ENCODE assay signal across 8 cellular contexts in genomic region chr9:137086531-137087408, GRCh38. TPM values are rescaled to one million over a fixed set of nuclear protein-coding genes. Genes with fewer than 3 reads are reported as not detected.
A peak's percentile ranks its signal among the peaks of the same experiment; 100 is the strongest.
DNase-seq lines count a peak whose midpoint lies in the region; ATAC-seq and TF ChIP-seq lines count a peak whose summit lies in the region.

Gene MAN1B1, plus strand, starts transcription at chr9:137086985. Its CDS starts 15 bp downstream, at chr9:137087000.

- no peak for TF ChIP-seq CTCF in HFFc6 (IDR thresholded peaks at IDR 0.05)
- TF ChIP-seq CTCF in NB4 (IDR thresholded peaks at IDR 0.05; ENCODE audit: low read depth, low read length): no peak
- peak in 2 of 4 experiments; percentile 11 to 27 for TF ChIP-seq CTCF in gastroesophageal sphincter (IDR thresholded peaks at IDR 0.05)
- peak; percentile 53 for TF ChIP-seq CTCF in neutrophil (IDR thresholded peaks at IDR 0.05)

- H3K27ac ChIP-seq in SK-N-MC: peak within 1 kb of the TSS; percentile 85
- H3K27ac ChIP-seq in gastroesophageal sphincter: peak within 1 kb of the TSS; percentile 92 to 99 (median 96)
- H3K27ac ChIP-seq in neutrophil: peak within 1 kb of the TSS; percentile 94
- peak within 1 kb of the TSS; percentile 86 for H3K27ac ChIP-seq in substantia nigra (ENCODE audit: low read depth, low read length, poor library complexity, severe bottlenecking)

- CTCF ChIA-PET in activated naive CD4-positive, alpha-beta T cell treated with anti-CD3 and anti-CD28 coated beads, Interleukin-2, amount 10 ng/mL, durations not matched to agents 7 days and 5 days (lab: Charles Lee): interaction anchor here (0.7 to 3.1 kb wide), 10 partner anchors 9 to 57 kb away, joined by 3 to 11 read pairs (median 4); partner anchors contain the start of genes NPDC1, SAPCD2 and UAP1L1

- H3K36me3 Mint-ChIP-seq in HFFc6 (ENCODE audit: low read depth): peaks cover 4% of the 10 kb centered on the region; the same call in 1 of the 2 replicates
- H3K36me3 Mint-ChIP-seq in activated naive CD4-positive, alpha-beta T cell treated with anti-CD3 and anti-CD28 coated beads, Interleukin-2, amount 10 ng/mL, durations not matched to agents 7 days and 5 days: peaks cover 35% of the 10 kb centered on the region

- ATAC-seq in gastroesophageal sphincter: peak; percentile 95

- H3K4me1 ChIP-seq in gastroesophageal sphincter (peaks cover 0 to 66% (median 14%) of the 10 kb centered on the region in 3 donors), neutrophil (ENCODE audit: control insufficient read depth in 1 of 2, insufficient read depth in 1 of 2, low read depth in 1 of 2, low read length in 1 of 2) (peaks cover 25 to 27% of the 10 kb centered on the region in 2 experiments)

- no CpG with 5 or more reads among the region's 101 CpGs for WGBS in gastroesophageal sphincter (ENCODE audit: low coverage in 1 of 2), 2 donors

- peaks cover 9% of the 10 kb centered on the region for H3K36me3 ChIP-seq in SK-N-MC (ENCODE audit: insufficient read depth, low read length)
- peaks cover 0 to 48% of the 10 kb centered on the region in 2 donors for H3K36me3 ChIP-seq in gastroesophageal sphincter
- H3K36me3 ChIP-seq in neutrophil: peaks cover 15% of the 10 kb centered on the region

- peak within 1 kb of the TSS; percentile 94 for H3K4me3 Mint-ChIP-seq in HFFc6
- peak within 1 kb of the TSS; percentile 92 for H3K4me3 Mint-ChIP-seq in activated naive CD4-positive, alpha-beta T cell treated with anti-CD3 and anti-CD28 coated beads, Interleukin-2, amount 10 ng/mL, durations not matched to agents 7 days and 5 days

- TF ChIP-seq EP300 in gastroesophageal sphincter (IDR thresholded peaks at IDR 0.05): no peak

- H3K9me3 Mint-ChIP-seq in HFFc6: no peaks in the 10 kb centered on the region
- no peaks in the 10 kb centered on the region for H3K9me3 Mint-ChIP-seq in activated naive CD4-positive, alpha-beta T cell treated with anti-CD3 and anti-CD28 coated beads, Interleukin-2, amount 10 ng/mL, durations not matched to agents 7 days and 5 days

- H3K27ac Mint-ChIP-seq in HFFc6: peak within 1 kb of the TSS; percentile 97
- peak within 1 kb of the TSS; percentile 96 for H3K27ac Mint-ChIP-seq in activated naive CD4-positive, alpha-beta T cell treated with anti-CD3 and anti-CD28 coated beads, Interleukin-2, amount 10 ng/mL, durations not matched to agents 7 days and 5 days

- H3K27me3 ChIP-seq in gastroesophageal sphincter (no peaks in the 10 kb centered on the region), neutrophil (peaks cover 4% of the 10 kb centered on the region)

- H3K9me3 ChIP-seq in SK-N-MC (ENCODE audit: low read depth, low read length) (no peaks in the 10 kb centered on the region), gastroesophageal sphincter (no peaks in the 10 kb centered on the region), neutrophil (no peaks in the 10 kb centered on the region)

- H3K9ac ChIP-seq in SK-N-MC (ENCODE audit: insufficient read length): peak within 1 kb of the TSS; percentile 95

- peaks cover 3% of the 10 kb centered on the region for H3K27me3 Mint-ChIP-seq in HFFc6 (ENCODE audit: insufficient read depth)
- no peaks in the 10 kb centered on the region for H3K27me3 Mint-ChIP-seq in activated naive CD4-positive, alpha-beta T cell treated with anti-CD3 and anti-CD28 coated beads, Interleukin-2, amount 10 ng/mL, durations not matched to agents 7 days and 5 days

- TF ChIP-seq POLR2A in NB4 (IDR thresholded peaks at IDR 0.05; ENCODE audit: extremely low read depth, insufficient read length) (peak; percentile 60), gastroesophageal sphincter (IDR thresholded peaks at IDR 0.05) (peak; percentile 49 to 58)

- DNase-seq in GM04503 (ENCODE audit: low read depth) (peak; percentile 88), HFFc6 (peak; percentile 98), NB4 (ENCODE audit: low read depth) (peak; percentile 99), SK-N-MC (ENCODE audit: low read depth, low spot score) (peak; percentile 93), substantia nigra (lab: John Stamatoyannopoulos, UW) (peak; percentile 80 to 100 (median 95))
- peak; percentile 100 for DNase-seq in activated naive CD4-positive, alpha-beta T cell treated with anti-CD3 and anti-CD28 coated beads, Interleukin-2, amount 10 ng/mL, durations not matched to agents 7 days and 5 days

- peaks cover 59% of the 10 kb centered on the region for H3K4me1 Mint-ChIP-seq in HFFc6 (ENCODE audit: low read depth)
- H3K4me1 Mint-ChIP-seq in activated naive CD4-positive, alpha-beta T cell treated with anti-CD3 and anti-CD28 coated beads, Interleukin-2, amount 10 ng/mL, durations not matched to agents 7 days and 5 days: peaks cover 44% of the 10 kb centered on the region

- H3K4me3 ChIP-seq in NB4 (ENCODE audit: low read depth, low read length) (peak within 1 kb of the TSS; percentile 73), SK-N-MC (peak within 1 kb of the TSS; percentile 91), gastroesophageal sphincter (peak within 1 kb of the TSS; percentile 56 to 61), neutrophil (ENCODE audit: low read depth in 1 of 2, low read length in 1 of 2) (peak within 1 kb of the TSS; percentile 82 to 92)

RNA-seq across cellular contexts. Expression of gene MAN1B1, which starts in this region (rescaled TPM):
- total RNA-seq in HFFc6 (2021; fragmentation: NEBNext Ultra II Directional; extraction: Animal tissue kit (Norgen Biotek cat#: 25700)): 10 to 100 TPM; 70.1 to 90.2 (median 77.6) TPM
- 10 to 100 TPM; 26.1 to 30.2 (median 29.3) TPM for total RNA-seq in gastroesophageal sphincter

Comparison
In these comparisons a context has a peak if more than half of its experiments do, and no peak if none do; other contexts are left out.
1. Peak in every context shown above with its lines: DNase-seq, ATAC-seq, H3K4me3 ChIP-seq and H3K27ac ChIP-seq.